9 cellular contexts compared by ENCODE assay signal in the genomic region with DNA sequence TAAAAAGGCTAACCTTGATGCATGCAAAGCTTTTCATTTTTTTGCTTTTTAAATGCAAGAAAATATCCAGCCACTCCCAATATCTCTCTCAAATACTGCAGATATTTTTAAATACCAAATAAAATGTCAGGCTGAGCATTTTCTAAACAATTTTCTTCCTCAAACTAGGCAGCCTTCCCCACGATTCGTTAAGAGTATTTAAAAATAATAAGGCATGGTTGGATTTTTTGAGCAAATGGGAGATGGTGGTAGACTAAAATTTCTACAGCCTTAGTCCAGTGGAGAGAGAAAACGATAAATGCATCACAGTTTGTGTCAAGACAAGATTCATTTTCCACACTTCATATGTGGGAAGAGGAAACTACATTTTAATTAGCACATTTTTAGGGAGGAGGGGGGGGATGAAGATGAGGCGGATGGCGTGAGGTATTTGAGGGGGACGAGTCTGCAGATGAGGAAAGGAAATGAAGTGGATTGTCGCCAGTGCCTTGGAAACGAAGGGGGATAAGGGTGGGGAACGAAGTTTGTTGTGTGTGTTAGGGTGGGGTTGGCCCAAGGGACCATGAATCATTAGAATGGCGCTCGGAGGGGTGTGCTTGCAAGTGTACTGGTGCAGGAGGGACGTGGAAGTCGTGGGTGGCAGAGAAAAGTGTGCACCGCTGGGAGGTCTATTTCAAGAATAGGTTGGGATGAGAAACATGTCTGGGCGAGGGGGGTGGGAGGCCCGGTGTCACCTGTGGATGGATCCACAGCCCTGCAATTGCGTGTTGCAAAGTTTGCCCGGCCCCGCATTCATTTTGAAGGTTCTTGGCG. TPM values are rescaled to one million over a fixed set of nuclear protein-coding genes. Genes with fewer than 3 reads are reported as not detected.
A peak's percentile ranks its signal among the peaks of the same experiment; 100 is the strongest.
DNase-seq lines count a peak whose midpoint lies in the region; ATAC-seq, FAIRE-seq and TF ChIP-seq lines count a peak whose summit lies in the region.
"Had no signal": no experiment of that assay in that cellular context is flagged by ENCODE, and none has a peak within 500 bp of the region (broad histone marks: within the 10 kb centered on the region; RNA-seq: fewer than 3 reads in every experiment).

No MANE protein-coding gene starts in this region.

- no peak overlapping the region for H3K4me3 Mint-ChIP-seq in neural crest cell
- H3K4me3 Mint-ChIP-seq in glutamatergic neuron (ENCODE audit: unreplicated experiment) = no peak overlapping the region
- H3K4me3 Mint-ChIP-seq: activated B cell treated with CpG ODN at 0.5 μM for 24 hours had no signal

- H3K4me3 ChIP-seq in SJSA1 = peak overlapping the region; percentile 72
- peak overlapping the region; percentile 75 to 83 (median 79) for H3K4me3 ChIP-seq in fibroblast of lung (replicated peaks in 1 of 4; ENCODE audit: control extremely low read depth in 1 of 4, insufficient read depth in 1 of 4, low read depth in 3 of 4, low read length in 4 of 4)

- H3K4me1 Mint-ChIP-seq in neural crest cell = peaks cover 38% of the 10 kb centered on the region
- peaks cover 9% of the 10 kb centered on the region for H3K4me1 Mint-ChIP-seq in glutamatergic neuron (ENCODE audit: low read depth, unreplicated experiment)

- H3K9me3 Mint-ChIP-seq in neural crest cell (no peaks in the 10 kb centered on the region), glutamatergic neuron (ENCODE audit: unreplicated experiment) (no peaks in the 10 kb centered on the region)
- H3K9me3 Mint-ChIP-seq: activated B cell treated with CpG ODN at 0.5 μM for 24 hours had no signal

- peak; percentile 33 for FAIRE-seq in GM18507 (lab: Jason Lieb, UNC)

- peak overlapping the region; percentile 80 for H3K9ac ChIP-seq in fibroblast of lung (ENCODE audit: insufficient read depth, low read length)

- H3K4me2 ChIP-seq in fibroblast of lung (ENCODE audit: extremely low read depth, insufficient read depth, low read length) = peak overlapping the region; percentile 89

- no peaks in the 10 kb centered on the region for H4K20me1 ChIP-seq in fibroblast of lung (ENCODE audit: control insufficient read depth, extremely low read depth, insufficient read depth, low read length)

- DNase-seq in GM18507 (ENCODE audit: extremely low spot score, insufficient read length, low read depth) (no peak), SJSA1 (ENCODE audit: low read depth in 1 of 2, low spot score in 2 of 2) (peak; percentile 89 to 97), fibroblast of lung (ENCODE audit: low read depth in 2 of 2) (peak; percentile 80 to 82), neural crest cell (ENCODE audit: low read depth, low spot score) (no peak), glutamatergic neuron (no peak), NCI-H446 treated with DMSO at 0.1 percent for 48 hours (lab: John Stamatoyannopoulos, UW) (no peak), NOMO-1 treated with DMSO at 0.1 percent for 48 hours (lab: John Stamatoyannopoulos, UW; ENCODE audit: unreplicated experiment) (no peak)

- H3K27me3 Mint-ChIP-seq in neural crest cell (ENCODE audit: low read depth) (no peaks in the 10 kb centered on the region), glutamatergic neuron (ENCODE audit: unreplicated experiment) (no peaks in the 10 kb centered on the region)
- H3K27me3 Mint-ChIP-seq: activated B cell treated with CpG ODN at 0.5 μM for 24 hours had no signal

- H3K27ac Mint-ChIP-seq in neural crest cell (ENCODE audit: unreplicated experiment) = peak overlapping the region; percentile 22
- H3K27ac Mint-ChIP-seq in glutamatergic neuron (ENCODE audit: unreplicated experiment) = no peak overlapping the region
- H3K27ac Mint-ChIP-seq: activated B cell treated with CpG ODN at 0.5 μM for 24 hours had no signal

- H3K79me2 ChIP-seq in fibroblast of lung (ENCODE audit: control insufficient read depth, insufficient read depth, low read length) = peaks cover 36% of the 10 kb centered on the region

- H2AFZ ChIP-seq in fibroblast of lung (ENCODE audit: low read length) = peak overlapping the region; percentile 29

- H3K9me3 ChIP-seq in SJSA1 (replicated peaks) = no peaks in the 10 kb centered on the region
- no peaks in the 10 kb centered on the region for H3K9me3 ChIP-seq in fibroblast of lung (ENCODE audit: control insufficient read depth, insufficient read depth, low read depth, low read length)

- peak overlapping the region; percentile 93 for H3K27ac ChIP-seq in SJSA1
- H3K27ac ChIP-seq in fibroblast of lung (ENCODE audit: insufficient read depth, low read length) = peak overlapping the region; percentile 89

- H3K36me3 ChIP-seq in SJSA1 (peaks cover 7% of the 10 kb centered on the region; the same call in 1 of the 2 replicates), fibroblast of lung (ENCODE audit: control insufficient read depth, insufficient read depth, low read length) (no peaks in the 10 kb centered on the region)

- no peak for TF ChIP-seq CTCF in fibroblast of lung (conservative IDR thresholded peaks at IDR 0.05 in 1 of 2, IDR thresholded peaks at IDR 0.05 in 1 of 2; ENCODE audit: low read depth in 1 of 2, low read length in 2 of 2)
- no peak for TF ChIP-seq CTCF in neural crest cell (conservative IDR thresholded peaks at IDR 0.05)
- no peak for TF ChIP-seq CTCF in glutamatergic neuron (IDR thresholded peaks at IDR 0.05; ENCODE audit: partially characterized antibody, unreplicated experiment)

- peaks cover 33% of the 10 kb centered on the region for H3K4me1 ChIP-seq in SJSA1 (replicated peaks)
- peaks cover 4% of the 10 kb centered on the region for H3K4me1 ChIP-seq in fibroblast of lung (ENCODE audit: control insufficient read depth, extremely low read depth, insufficient read depth, low read length)

- ATAC-seq in HG03280 (IDR thresholded peaks at IDR 0.05; ENCODE audit: unreplicated experiment) = no peak

- no peaks in the 10 kb centered on the region for H3K27me3 ChIP-seq in SJSA1 (replicated peaks)
- H3K27me3 ChIP-seq in fibroblast of lung (ENCODE audit: control insufficient read depth, insufficient read depth, low read length) = no peaks in the 10 kb centered on the region

- H3K36me3 Mint-ChIP-seq in neural crest cell (ENCODE audit: low read depth) (no peaks in the 10 kb centered on the region), glutamatergic neuron (ENCODE audit: unreplicated experiment) (no peaks in the 10 kb centered on the region)

RNA-seq across cellular contexts. Expression of gene ADD3, which starts 1.2 kb away (rescaled TPM):
- 107 and 303 TPM in 2 replicates for total RNA-seq in SJSA1 (2014; rRNA removed; shearing (Covaris generic))
- 93.0 and 114 TPM in 2 replicates for total RNA-seq in fibroblast of lung
- polyA plus RNA-seq in fibroblast of lung = 213 and 416 TPM in 2 replicates
- 55.8 and 93.0 TPM in 2 replicates for polyA plus RNA-seq in fibroblast of lung (2012)
- polyA minus RNA-seq in fibroblast of lung (ENCODE audit: low replicate concordance) = 37.9 and 48.3 TPM in 2 replicates
- total RNA-seq in neural crest cell = 50.2 and 56.6 TPM in 2 replicates
- total RNA-seq in glutamatergic neuron (ENCODE audit: unreplicated experiment) = 22.8 TPM

Comparison
In these comparisons a context has a peak if more than half of its experiments do, and no peak if none do; other contexts are left out.
1. DNase-seq: peak in SJSA1 (2 of 2) and fibroblast of lung (2 of 2); none in GM18507 (single experiment), neural crest cell (single experiment), glutamatergic neuron (single experiment), NCI-H446 treated with DMSO at 0.1 percent for 48 hours (single experiment) and NOMO-1 treated with DMSO at 0.1 percent for 48 hours (single experiment).